ENCODE assay signal across 20 cellular contexts in the genomic region with DNA sequence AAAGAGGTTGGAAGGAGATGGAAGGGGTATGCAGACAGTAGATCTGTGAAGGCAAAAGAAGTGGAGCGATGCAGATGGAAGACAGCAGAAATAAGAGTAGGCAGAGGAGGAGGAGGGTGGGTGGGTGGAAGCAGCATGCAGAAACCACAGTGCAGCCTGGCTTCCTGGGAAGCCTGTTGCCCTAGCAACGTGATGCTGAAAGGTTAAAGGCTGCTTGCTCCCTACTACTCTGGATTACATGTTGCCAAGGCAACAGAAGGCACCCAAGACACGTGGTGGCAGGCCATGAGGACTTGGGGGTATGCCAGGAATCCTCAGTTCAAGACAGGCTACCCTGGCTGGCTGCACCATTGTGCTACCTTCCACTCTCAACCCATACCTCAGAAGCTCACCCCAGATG.
DNase-seq lines count a peak whose midpoint lies in the region; ATAC-seq lines count a peak whose summit lies in the region.
"Had no signal": no experiment of that assay in that cellular context is flagged by ENCODE, and none has a peak within 500 bp of the region (broad histone marks: within the 10 kb centered on the region; RNA-seq: fewer than 3 reads in every experiment).

No MANE protein-coding gene starts in this region.

- WGBS in mesendoderm (ENCODE audit: extremely low coverage, insufficient coverage, low lambda C conversion rate): no CpG with 5 or more reads among the region's 3 CpGs

- in situ Hi-C loops in G401 (cut with HindIII; ENCODE audit: low sequenced_read_pairs): no loop called here

- H3K4me3 Mint-ChIP-seq in activated naive CD8-positive, alpha-beta T cell treated with anti-CD3 and anti-CD28 coated beads for 36 hours: no peak overlapping the region
- H3K4me3 Mint-ChIP-seq: B cell; naive thymus-derived CD8-positive, alpha-beta T cell had no signal

- no peak overlapping the region for H3K4me2 ChIP-seq in mesendoderm (ENCODE audit: low read length)

- no peak overlapping the region for H3K18ac ChIP-seq in mesendoderm (ENCODE audit: low read length)

- no peak for ATAC-seq in HG02973 (IDR thresholded peaks at IDR 0.05; ENCODE audit: unreplicated experiment)
- ATAC-seq: activated naive CD4-positive, alpha-beta T cell treated with anti-CD3 and anti-CD28 coated beads, Interleukin-2, amount 50 U/mL, for 72 hours; lower lobe of right lung; naive thymus-derived CD8-positive, alpha-beta T cell had no signal

- H2BK120ac ChIP-seq in mesendoderm (ENCODE audit: low read depth, low read length): no peak overlapping the region

- no peaks in the 10 kb centered on the region for H3K79me2 ChIP-seq in mesendoderm (ENCODE audit: control insufficient read depth, insufficient read depth, low read length)

- no peak overlapping the region for H3K4ac ChIP-seq in mesendoderm (ENCODE audit: low read depth, low read length)

- H3K36me3 Mint-ChIP-seq in activated naive CD8-positive, alpha-beta T cell treated with anti-CD3 and anti-CD28 coated beads for 36 hours: no peaks in the 10 kb centered on the region
- H3K36me3 Mint-ChIP-seq: activated naive CD4-positive, alpha-beta T cell treated with anti-CD3 and anti-CD28 coated beads, Interleukin-2, amount 50 U/mL, for 72 hours; naive thymus-derived CD8-positive, alpha-beta T cell had no signal

- H3K27ac Mint-ChIP-seq in activated naive CD8-positive, alpha-beta T cell treated with anti-CD3 and anti-CD28 coated beads for 36 hours: no peak overlapping the region
- H3K27ac Mint-ChIP-seq: activated naive CD4-positive, alpha-beta T cell treated with anti-CD3 and anti-CD28 coated beads, Interleukin-2, amount 50 U/mL, for 72 hours; B cell; naive thymus-derived CD8-positive, alpha-beta T cell had no signal

- H3K4me1 Mint-ChIP-seq in activated naive CD8-positive, alpha-beta T cell treated with anti-CD3 and anti-CD28 coated beads for 36 hours: peaks cover 2% of the 10 kb centered on the region
- H3K4me1 Mint-ChIP-seq: B cell; naive thymus-derived CD8-positive, alpha-beta T cell had no signal

- no peaks in the 10 kb centered on the region for H3K79me1 ChIP-seq in mesendoderm (ENCODE audit: low read length)

- H3K23ac ChIP-seq in mesendoderm (ENCODE audit: low read length): no peak overlapping the region

- H3K9ac ChIP-seq in mesendoderm (ENCODE audit: low read length): no peak overlapping the region
- H3K9ac ChIP-seq: GM23248 had no signal

- no peak overlapping the region for H4K5ac ChIP-seq in mesendoderm (ENCODE audit: low read length)

- DNase-seq in G401 (ENCODE audit: low spot score) (peak; percentile 78), NCI-H146 (lab: John Stamatoyannopoulos, UW) (peak; percentile 68), caudate nucleus (lab: John Stamatoyannopoulos, UW) (peak in 38 of 61 donors; percentile 2 to 84 (median 32)), mesendoderm (peak; percentile 90)
- no peak for DNase-seq in activated CD8-positive, alpha-beta memory T cell treated with anti-CD3 and anti-CD28 coated beads, Interleukin-2, amount 50 U/mL, for 4 hours
- no peak for DNase-seq in activated naive CD8-positive, alpha-beta T cell treated with anti-CD3 and anti-CD28 coated beads for 36 hours
- DNase-seq: activated CD4-positive, alpha-beta T cell treated with anti-CD3 and anti-CD28 coated beads for 4 hours; brain microvascular endothelial cell; GM23248; hippocampal formation; lower lobe of right lung; naive thymus-derived CD8-positive, alpha-beta T cell; NCI-H2107; right cardiac atrium; SJCRH30; T-helper 9 cell had no signal

- no peaks in the 10 kb centered on the region for H3K4me1 ChIP-seq in mesendoderm (ENCODE audit: control insufficient read depth, low read depth, low read length)
- H3K4me1 ChIP-seq: lower lobe of right lung, SJCRH30 had no signal

- no peak overlapping the region for H2BK5ac ChIP-seq in mesendoderm (ENCODE audit: low read length)

- no peak overlapping the region for H2AK5ac ChIP-seq in mesendoderm (ENCODE audit: low read length)

- H3K27me3 ChIP-seq in mesendoderm (ENCODE audit: insufficient read depth, low read length, poor library complexity): peaks cover 17% of the 10 kb centered on the region
- H3K27me3 ChIP-seq: brain microvascular endothelial cell, SJCRH30 had no signal

- H2BK15ac ChIP-seq in mesendoderm (replicated peaks; ENCODE audit: low read depth): no peak overlapping the region

- H3K27ac ChIP-seq in caudate nucleus (ENCODE audit: low read depth, low read length): peak overlapping the region; percentile 16
- no peak overlapping the region for H3K27ac ChIP-seq in mesendoderm (ENCODE audit: low read depth, low read length)
- H3K27ac ChIP-seq: brain microvascular endothelial cell, dorsolateral prefrontal cortex, GM23248, lower lobe of right lung, SJCRH30 had no signal

- no peaks in the 10 kb centered on the region for H3K9me3 Mint-ChIP-seq in activated naive CD8-positive, alpha-beta T cell treated with anti-CD3 and anti-CD28 coated beads for 36 hours
- H3K9me3 Mint-ChIP-seq: activated naive CD4-positive, alpha-beta T cell treated with anti-CD3 and anti-CD28 coated beads, Interleukin-2, amount 50 U/mL, for 72 hours; naive thymus-derived CD8-positive, alpha-beta T cell had no signal

- H3K4me3 ChIP-seq in mesendoderm (ENCODE audit: low read length): no peak overlapping the region
- H3K4me3 ChIP-seq: dorsolateral prefrontal cortex, GM23248, lower lobe of right lung, SJCRH30 had no signal

- no peaks in the 10 kb centered on the region for H3K36me3 ChIP-seq in mesendoderm (ENCODE audit: control insufficient read depth, insufficient read depth, low read length)
- H3K36me3 ChIP-seq: brain microvascular endothelial cell, lower lobe of right lung, SJCRH30 had no signal

- H3K27me3 Mint-ChIP-seq in activated naive CD8-positive, alpha-beta T cell treated with anti-CD3 and anti-CD28 coated beads for 36 hours: peaks cover 11% of the 10 kb centered on the region

- no peak overlapping the region for H4K8ac ChIP-seq in mesendoderm (ENCODE audit: low read depth, low read length)

- no peak overlapping the region for H3K56ac ChIP-seq in mesendoderm (ENCODE audit: low read length)

Comparison
In these comparisons a context has a peak if more than half of its experiments do, and no peak if none do; other contexts are left out.
1. DNase-seq: peak in G401 (single experiment), NCI-H146 (single experiment), caudate nucleus (38 of 61) and mesendoderm (single experiment); none in activated CD8-positive, alpha-beta memory T cell treated with anti-CD3 and anti-CD28 coated beads, Interleukin-2, amount 50 U/mL, for 4 hours (single experiment) and activated naive CD8-positive, alpha-beta T cell treated with anti-CD3 and anti-CD28 coated beads for 36 hours (single experiment).